1 cellular context compared by ENCODE assay signal in the genomic region with DNA sequence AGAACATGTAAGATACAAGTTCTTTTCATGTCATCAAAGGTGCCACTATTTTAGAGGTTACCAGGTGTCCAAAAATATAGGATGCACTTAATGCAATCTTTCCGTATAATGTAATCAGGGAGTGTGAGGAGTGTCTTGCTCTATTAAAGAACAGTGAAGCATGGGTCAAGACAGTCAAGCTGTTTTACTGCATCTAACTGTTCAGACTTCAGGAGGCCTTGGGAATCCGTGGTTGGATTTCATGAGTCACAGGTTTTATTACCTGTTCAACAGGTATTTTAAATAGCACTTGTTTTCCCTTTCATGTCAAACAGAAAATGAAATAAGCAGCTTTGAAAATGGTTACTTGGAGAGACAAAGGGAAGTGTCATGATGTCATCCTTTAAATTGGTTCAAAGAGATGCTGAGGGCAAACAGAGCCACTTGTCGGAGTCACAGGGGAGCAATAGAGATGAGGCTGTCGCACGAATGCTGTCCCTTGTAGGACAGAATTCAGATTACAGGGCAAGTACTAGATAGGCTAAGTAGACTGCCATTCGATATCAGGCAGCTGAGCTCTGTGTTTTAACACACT.
TF ChIP-seq lines count a peak whose summit lies in the region.

No MANE protein-coding gene starts in this region.

TF ChIP-seq in GM23338, 12 proteins besides CTCF, POLR2A, EP300 and RAD21 (continued from another document):
- TF ChIP-seq REST (IDR thresholded peaks at IDR 0.05; ENCODE audit: unreplicated experiment) = no peak
